Comparison of ENCODE assay signal across 31 cellular contexts in genomic region chr5:131943914-131944313, GRCh38. TPM values are rescaled to one million over a fixed set of nuclear protein-coding genes. Genes with fewer than 3 reads are reported as not detected.
"Had no signal": no experiment of that assay in that cellular context is flagged by ENCODE, and none has a peak within 500 bp of the region (broad histone marks: within the 10 kb centered on the region; RNA-seq: fewer than 3 reads in every experiment).

No MANE protein-coding gene starts in this region.

- H3K36me3 Mint-ChIP-seq: activated naive CD4-positive, alpha-beta T cell treated with anti-CD3 and anti-CD28 coated beads, Interleukin-2, amount 50 U/mL, for 72 hours; brain had no signal

- H3K27me3 ChIP-seq: dorsolateral prefrontal cortex, neutrophil, ovary, spleen, stomach, suprapubic skin, tibial nerve had no signal

- H3K27ac Mint-ChIP-seq: activated CD4-positive, alpha-beta memory T cell treated with anti-CD3 and anti-CD28 coated beads, Interleukin-2, amount 10 ng/mL, durations not matched to agents 7 days and 5 days; activated CD4-positive, alpha-beta T cell treated with anti-CD3 and anti-CD28 coated beads, Interleukin-2, amount 10 ng/mL, durations not matched to agents 24 days and 14 days; activated naive CD4-positive, alpha-beta T cell treated with anti-CD3 and anti-CD28 coated beads, Interleukin-2, amount 50 U/mL, for 72 hours; activated T-helper 17 cell treated with anti-CD3 and anti-CD28 coated beads, Interleukin-2, amount 50 U/mL, for 72 hours; brain; effector memory CD8-positive, alpha-beta T cell; memory B cell; nephron had no signal

- H3K4me1 Mint-ChIP-seq: activated CD4-positive, alpha-beta memory T cell treated with anti-CD3 and anti-CD28 coated beads, Interleukin-2, amount 10 ng/mL, durations not matched to agents 7 days and 5 days; activated CD4-positive, alpha-beta T cell treated with anti-CD3 and anti-CD28 coated beads, Interleukin-2, amount 10 ng/mL, durations not matched to agents 24 days and 14 days; brain; central memory CD8-positive, alpha-beta T cell; memory B cell; nephron had no signal

- H3K27ac ChIP-seq: dorsolateral prefrontal cortex, ovary, prostate gland, stomach, suprapubic skin, tibial nerve, VCaP had no signal

- H3K36me3 ChIP-seq: neutrophil, ovary, prostate gland, spleen, stomach, suprapubic skin, tibial nerve had no signal

- H3K4me1 ChIP-seq: prostate gland, spleen, stomach, suprapubic skin, tibial nerve had no signal

- H3K9me3 Mint-ChIP-seq: activated CD4-positive, alpha-beta memory T cell treated with anti-CD3 and anti-CD28 coated beads, Interleukin-2, amount 10 ng/mL, durations not matched to agents 7 days and 5 days; activated T-helper 17 cell treated with anti-CD3 and anti-CD28 coated beads, Interleukin-2, amount 50 U/mL, for 72 hours; brain; central memory CD8-positive, alpha-beta T cell; effector memory CD8-positive, alpha-beta T cell; nephron had no signal

- H3K4me3 Mint-ChIP-seq: activated CD4-positive, alpha-beta memory T cell treated with anti-CD3 and anti-CD28 coated beads, Interleukin-2, amount 10 ng/mL, durations not matched to agents 7 days and 5 days; activated CD4-positive, alpha-beta T cell treated with anti-CD3 and anti-CD28 coated beads, Interleukin-2, amount 10 ng/mL, durations not matched to agents 24 days and 14 days; activated T-helper 17 cell treated with anti-CD3 and anti-CD28 coated beads, Interleukin-2, amount 50 U/mL, for 72 hours; brain; central memory CD8-positive, alpha-beta T cell; effector memory CD8-positive, alpha-beta T cell; memory B cell; nephron had no signal

- H3K4me3 ChIP-seq: dorsolateral prefrontal cortex, ovary, prostate gland, spleen, stomach, suprapubic skin, tibial nerve had no signal

- H3K27me3 Mint-ChIP-seq: activated T-helper 17 cell treated with anti-CD3 and anti-CD28 coated beads, Interleukin-2, amount 50 U/mL, for 72 hours; brain; central memory CD8-positive, alpha-beta T cell; effector memory CD8-positive, alpha-beta T cell had no signal

- DNase-seq: activated CD4-positive, alpha-beta memory T cell treated with anti-CD3 and anti-CD28 coated beads, Interleukin-2, amount 10 ng/mL, durations not matched to agents 7 days and 5 days; activated CD4-positive, alpha-beta T cell treated with anti-CD3 and anti-CD28 coated beads, Interleukin-2, amount 10 ng/mL, durations not matched to agents 24 days and 14 days; aorta; dorsolateral prefrontal cortex; effector memory CD8-positive, alpha-beta T cell; glutamatergic neuron; hippocampal formation; islet precursor cell; left cardiac atrium; ovary; spleen; stimulated activated CD4-positive, alpha-beta T cell treated with anti-CD3 and anti-CD28 coated beads, Interleukin-4, amount 100 ng/mL, for 24 hours; stomach had no signal

- H3K9me3 ChIP-seq: neutrophil, ovary, prostate gland, spleen, stomach, suprapubic skin had no signal

- ATAC-seq: activated CD4-positive, CD25-positive, alpha-beta regulatory T cell treated with anti-CD3 and anti-CD28 coated beads, Interleukin-2, amount 50 U/mL, for 24 hours; activated naive CD4-positive, alpha-beta T cell treated with anti-CD3 and anti-CD28 coated beads, Interleukin-2, amount 50 U/mL, for 72 hours; activated T-helper 17 cell treated with anti-CD3 and anti-CD28 coated beads, Interleukin-2, amount 50 U/mL, for 72 hours; effector memory CD8-positive, alpha-beta T cell; esophagus mucosa had no signal

RNA-seq across cellular contexts. Expression of gene MEIKIN, which starts 1.5 kb away (rescaled TPM):
- total RNA-seq: activated CD4-positive, alpha-beta T cell treated with anti-CD3 and anti-CD28 coated beads, Interleukin-2, amount 10 ng/mL, durations not matched to agents 24 days and 14 days; activated naive CD4-positive, alpha-beta T cell treated with anti-CD3 and anti-CD28 coated beads, Interleukin-2, amount 50 U/mL, for 72 hours; activated T-helper 17 cell treated with anti-CD3 and anti-CD28 coated beads, Interleukin-2, amount 50 U/mL, for 72 hours; endothelial cell of umbilical vein; esophagus mucosa; frontal cortex; left cardiac atrium; lower leg skin; ovary; spleen; suprapubic skin; T-helper 2 cell treated with Interferon-gamma antibody and Interleukin-4, amounts not matched to agents 100 ng/mL and 5 ng/mL, for 36 hours; tibial nerve had no signal
- polyA plus RNA-seq: adipose tissue, aorta, endothelial cell of umbilical vein, stomach had no signal
